17 cellular contexts compared by ENCODE assay signal in the genomic region with DNA sequence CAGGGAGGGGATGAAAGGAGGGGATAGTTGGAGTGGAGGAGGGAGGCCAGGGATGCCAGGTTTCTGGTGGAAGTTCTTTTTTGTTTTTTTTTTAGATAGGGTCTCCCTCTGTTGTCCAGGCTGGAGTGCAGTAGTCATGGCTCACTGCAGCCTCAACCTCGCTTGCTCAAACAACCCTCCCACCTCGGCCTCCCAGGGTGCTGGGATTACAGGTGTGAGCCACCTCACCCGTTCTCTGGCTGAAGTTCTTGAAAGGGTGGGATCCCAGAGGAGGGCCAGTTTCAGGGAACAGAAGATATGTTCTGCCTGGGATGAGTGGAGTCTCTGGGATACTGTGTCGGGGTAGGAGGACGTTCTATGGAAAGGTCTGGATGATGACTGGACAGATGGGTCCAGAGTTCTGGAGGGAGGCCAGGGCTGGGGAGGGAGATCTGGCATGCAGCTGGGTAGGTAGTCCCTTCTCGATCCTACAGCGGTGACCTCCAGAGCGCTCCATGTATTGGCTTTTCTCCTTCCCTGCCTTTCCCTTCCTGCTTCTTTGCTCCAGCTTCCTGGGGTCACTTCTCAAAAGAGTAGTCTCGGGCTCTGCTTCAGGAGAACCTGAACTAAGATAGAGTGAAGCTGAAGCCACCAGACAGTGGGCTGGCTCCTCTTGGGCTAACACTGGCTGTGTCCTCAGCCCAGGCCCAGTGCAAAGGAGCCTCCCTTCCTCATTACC. TPM values are rescaled to one million over a fixed set of nuclear protein-coding genes. Genes with fewer than 3 reads are reported as not detected.
DNase-seq lines count a peak whose midpoint lies in the region; ATAC-seq, FAIRE-seq and TF ChIP-seq lines count a peak whose summit lies in the region.
"Had no signal": no experiment of that assay in that cellular context is flagged by ENCODE, and none has a peak within 500 bp of the region (broad histone marks: within the 10 kb centered on the region; RNA-seq: fewer than 3 reads in every experiment).

No MANE protein-coding gene starts in this region.

- H4K5ac ChIP-seq in H9 (ENCODE audit: insufficient read length, low read depth, low read length) = no peak overlapping the region
- no peak overlapping the region for H4K5ac ChIP-seq in mesendoderm (ENCODE audit: low read length)

- TF ChIP-seq POLR2A in sigmoid colon (IDR thresholded peaks at IDR 0.05) (no peak), H54 (IDR thresholded peaks at IDR 0.05; ENCODE audit: low read depth, low read length) (no peak)

- no peak for ATAC-seq in activated T-helper 17 cell treated with anti-CD3 and anti-CD28 coated beads, Interleukin-2, amount 50 U/mL, for 72 hours (replicated peaks)

- peak overlapping the region; percentile 80 for H4K8ac ChIP-seq in H9 (replicated peaks; ENCODE audit: insufficient read length, low read depth, low read length)
- H4K8ac ChIP-seq in mesendoderm (ENCODE audit: low read depth, low read length) = no peak overlapping the region

- no peak overlapping the region for H2AK5ac ChIP-seq in H9 (ENCODE audit: insufficient read length, low read length)
- H2AK5ac ChIP-seq in mesendoderm (ENCODE audit: low read length) = peak overlapping the region; percentile 88

- no peak overlapping the region for H3K18ac ChIP-seq in H9 (ENCODE audit: insufficient read length, low read depth, low read length)
- H3K18ac ChIP-seq in mesendoderm (ENCODE audit: low read length) = no peak overlapping the region

- H3K36me3 ChIP-seq in mesendoderm (ENCODE audit: control insufficient read depth, insufficient read depth, low read length) (no peaks in the 10 kb centered on the region), sigmoid colon (no peaks in the 10 kb centered on the region)
- H3K36me3 ChIP-seq: BLaER1 treated with 17β-estradiol and CSF1 and Interleukin-3, amounts not matched to agents 10 nM and 100 nM; SJSA1 had no signal

- WGBS in H9 (ENCODE audit: extremely low coverage, insufficient read length, low lambda C conversion rate) = no CpG with 5 or more reads among the region's 9 CpGs
- WGBS in mesendoderm (ENCODE audit: extremely low coverage, insufficient coverage, low lambda C conversion rate) = no CpG with 5 or more reads among the region's 9 CpGs
- 92 to 94% methylated on average over 9 of the region's 9 CpGs for WGBS in sigmoid colon, 2 donors

- H3K27me3 Mint-ChIP-seq in H9 (ENCODE audit: low read depth) = no peaks in the 10 kb centered on the region
- H3K27me3 Mint-ChIP-seq in activated T-helper 17 cell treated with anti-CD3 and anti-CD28 coated beads, Interleukin-2, amount 50 U/mL, for 72 hours = no peaks in the 10 kb centered on the region

- H3K79me1 ChIP-seq in H9 (ENCODE audit: insufficient read depth, low read depth, low read length, poor library complexity, severe bottlenecking) = no peaks in the 10 kb centered on the region
- H3K79me1 ChIP-seq in mesendoderm (ENCODE audit: low read length) = no peaks in the 10 kb centered on the region

- no peak overlapping the region for H2BK20ac ChIP-seq in H9 (ENCODE audit: low read depth, low read length, poor library complexity, severe bottlenecking)

- H3K9me3 ChIP-seq in H9 (ENCODE audit: control insufficient read depth, low read depth, low read length) (no peaks in the 10 kb centered on the region), sigmoid colon (no peaks in the 10 kb centered on the region)
- H3K9me3 ChIP-seq: BLaER1 treated with 17β-estradiol and CSF1 and Interleukin-3, amounts not matched to agents 10 nM and 100 nM; SJSA1 had no signal

- DNase-seq in H9 = no peak
- no peak for DNase-seq in mesendoderm
- no peak for DNase-seq in sigmoid colon
- no peak for DNase-seq in ACHN
- no peak for DNase-seq in CD1c-positive myeloid dendritic cell (ENCODE audit: extremely low spot score)
- no peak for DNase-seq in MV-4-11 (lab: John Stamatoyannopoulos, UW)
- no peak for DNase-seq in H54 (ENCODE audit: insufficient read length, low spot score)
- DNase-seq: DMS53, GM23248, NCI-H146, NCI-H345, NCI-H526 treated with DMSO at 0.1 percent for 48 hours, OCI-M1, RPMI8226 had no signal

- in situ Hi-C loops in ACHN (cut with HindIII; ENCODE audit: low pct_ligation_motif_present, low pct_unique_long_range_greater_than_20kb, low sequenced_read_pairs) = no loop called here

- H3K4me2 ChIP-seq in H9 (ENCODE audit: insufficient read depth, insufficient read length, low read length) (no peak overlapping the region), mesendoderm (ENCODE audit: low read length) (no peak overlapping the region)

- H3K27ac ChIP-seq in H9 (ENCODE audit: insufficient read length, low read depth, low read length) (no peak overlapping the region), mesendoderm (ENCODE audit: low read depth, low read length) (no peak overlapping the region), sigmoid colon (peak overlapping the region in 3 of 4 donors; percentile 84 to 87 (median 87))
- H3K27ac ChIP-seq: GM23248, SJSA1 had no signal

- no peaks in the 10 kb centered on the region; the same call in none of the 2 replicates for H3K27me3 ChIP-seq in H9 (ENCODE audit: insufficient read depth, low read length)
- no peaks in the 10 kb centered on the region for H3K27me3 ChIP-seq in mesendoderm (ENCODE audit: insufficient read depth, low read length, poor library complexity)
- no peaks in the 10 kb centered on the region for H3K27me3 ChIP-seq in sigmoid colon
- H3K27me3 ChIP-seq: BLaER1 treated with 17β-estradiol and CSF1 and Interleukin-3, amounts not matched to agents 10 nM and 100 nM; SJSA1 had no signal

- H3K23me2 ChIP-seq in H9 (ENCODE audit: insufficient read length, low read depth, low read length, poor library complexity, severe bottlenecking) = no peaks in the 10 kb centered on the region

- H2AFZ ChIP-seq in H9 (ENCODE audit: low read length) = no peak overlapping the region
- H2AFZ ChIP-seq: GM23248 had no signal

- H3K79me2 ChIP-seq in H9 (ENCODE audit: insufficient read depth, low read length) = no peaks in the 10 kb centered on the region
- no peaks in the 10 kb centered on the region for H3K79me2 ChIP-seq in mesendoderm (ENCODE audit: control insufficient read depth, insufficient read depth, low read length)

- H3K14ac ChIP-seq in H9 (ENCODE audit: insufficient read depth, low read length) = no peak overlapping the region; the same call in 1 of the 2 replicates

- FAIRE-seq in H54 (lab: Jason Lieb, UNC) = no peak

- H4K20me1 ChIP-seq in H9 (ENCODE audit: control insufficient read depth, insufficient read depth, insufficient read length) = no peaks in the 10 kb centered on the region

- no peak overlapping the region for H3K27ac Mint-ChIP-seq in H9
- H3K27ac Mint-ChIP-seq in activated T-helper 17 cell treated with anti-CD3 and anti-CD28 coated beads, Interleukin-2, amount 50 U/mL, for 72 hours = peak overlapping the region; percentile 15

- H3K4me3 Mint-ChIP-seq in H9 = no peak overlapping the region
- H3K4me3 Mint-ChIP-seq in activated T-helper 17 cell treated with anti-CD3 and anti-CD28 coated beads, Interleukin-2, amount 50 U/mL, for 72 hours = no peak overlapping the region

- H3K4ac ChIP-seq in H9 (ENCODE audit: low read depth, low read length) (no peak overlapping the region), mesendoderm (ENCODE audit: low read depth, low read length) (no peak overlapping the region)

- no peak overlapping the region for H3K4me3 ChIP-seq in mesendoderm (ENCODE audit: low read length)
- no peak overlapping the region for H3K4me3 ChIP-seq in sigmoid colon
- H3K4me3 ChIP-seq: BLaER1 treated with 17β-estradiol and CSF1 and Interleukin-3, amounts not matched to agents 10 nM and 100 nM; GM23248; SJSA1 had no signal

- intact Hi-C loops in sigmoid colon (cut with DNase I) = loop anchor here (2.0 kb wide), 1 partner anchor 36 kb away; no protein-coding TSS in a partner anchor

- H2BK15ac ChIP-seq in H9 (ENCODE audit: low read depth, low read length) (no peak overlapping the region), mesendoderm (replicated peaks; ENCODE audit: low read depth) (no peak overlapping the region)

- H3K9ac ChIP-seq in H9 (ENCODE audit: extremely low read depth, insufficient read length, low read length) (no peak overlapping the region), mesendoderm (ENCODE audit: low read length) (no peak overlapping the region)
- H3K9ac ChIP-seq: GM23248 had no signal

- no peaks in the 10 kb centered on the region; a peak in 1 of 7 replicates for H3K36me3 Mint-ChIP-seq in H9 (ENCODE audit: insufficient read depth in 1 of 3, low read depth in 3 of 3)
- H3K36me3 Mint-ChIP-seq in activated T-helper 17 cell treated with anti-CD3 and anti-CD28 coated beads, Interleukin-2, amount 50 U/mL, for 72 hours (ENCODE audit: low read depth) = no peaks in the 10 kb centered on the region

- peaks cover 17 to 26% of the 10 kb centered on the region in 2 experiments for H3K4me1 Mint-ChIP-seq in H9
- H3K4me1 Mint-ChIP-seq in activated T-helper 17 cell treated with anti-CD3 and anti-CD28 coated beads, Interleukin-2, amount 50 U/mL, for 72 hours = peaks cover 7% of the 10 kb centered on the region

- H2BK12ac ChIP-seq in H9 (ENCODE audit: insufficient read length, low read depth, low read length) = no peak overlapping the region

- H2BK5ac ChIP-seq in H9 (ENCODE audit: insufficient read length, low read length) (no peak overlapping the region), mesendoderm (ENCODE audit: low read length) (no peak overlapping the region)

- no peak overlapping the region for H4K91ac ChIP-seq in H9 (ENCODE audit: insufficient read length, low read depth, low read length)

- H3K4me1 ChIP-seq in H9 (ENCODE audit: insufficient read depth, low read length) (no peaks in the 10 kb centered on the region), mesendoderm (ENCODE audit: control insufficient read depth, low read depth, low read length) (peaks cover 1% of the 10 kb centered on the region), sigmoid colon (peaks cover 0 to 73% (median 58%) of the 10 kb centered on the region in 4 donors)

- H3T11ph ChIP-seq in H9 (ENCODE audit: low read length) = no peak overlapping the region

- no peak overlapping the region for H2BK120ac ChIP-seq in H9 (ENCODE audit: low read depth, low read length, poor library complexity, severe bottlenecking)
- H2BK120ac ChIP-seq in mesendoderm (ENCODE audit: low read depth, low read length) = no peak overlapping the region

- TF ChIP-seq CTCF in H9 (conservative IDR thresholded peaks at IDR 0.05) (no peak), sigmoid colon (IDR thresholded peaks at IDR 0.05) (no peak)

- TF ChIP-seq EP300 in sigmoid colon (IDR thresholded peaks at IDR 0.05) = no peak

- H3K23ac ChIP-seq in H9 (ENCODE audit: insufficient read length, low read depth, low read length) (no peak overlapping the region), mesendoderm (ENCODE audit: low read length) (no peak overlapping the region)

- no peaks in the 10 kb centered on the region for H3K9me3 Mint-ChIP-seq in H9
- H3K9me3 Mint-ChIP-seq in activated T-helper 17 cell treated with anti-CD3 and anti-CD28 coated beads, Interleukin-2, amount 50 U/mL, for 72 hours = no peaks in the 10 kb centered on the region

- H3K56ac ChIP-seq in H9 (ENCODE audit: insufficient read length, low read depth, low read length) = no peak overlapping the region
- H3K56ac ChIP-seq in mesendoderm (ENCODE audit: low read length) = no peak overlapping the region

RNA-seq across cellular contexts. Expression of gene SRC, which starts 12.7 kb away (rescaled TPM):
- total RNA-seq in H9 (2021) (37.5 and 44.5 TPM in 2 replicates), sigmoid colon (10 to 100 TPM; 28.1 to 52.3 (median 40.0) TPM)
- 1 to 10 TPM; 5.1 to 6.4 TPM for total RNA-seq in activated T-helper 17 cell treated with anti-CD3 and anti-CD28 coated beads, Interleukin-2, amount 50 U/mL, for 72 hours
- 18.4 TPM for polyA plus RNA-seq in mesendoderm (2013, experiment 1 of 2)
- polyA plus RNA-seq in mesendoderm (2013, experiment 2 of 2) = 19.3 TPM
- polyA plus RNA-seq in sigmoid colon = 10 to 100 TPM; 64.3 to 91.8 (median 79.1) TPM

RNA-seq across cellular contexts. Expression of gene MANBAL, which starts 43.8 kb away (rescaled TPM):
- 40.3 and 40.7 TPM in 2 replicates for total RNA-seq in H9 (2021)
- 10 to 100 TPM; 10.5 to 14.0 TPM for total RNA-seq in activated T-helper 17 cell treated with anti-CD3 and anti-CD28 coated beads, Interleukin-2, amount 50 U/mL, for 72 hours
- polyA plus RNA-seq in mesendoderm (2013, experiment 1 of 2) = 53.9 TPM
- 53.4 TPM for polyA plus RNA-seq in mesendoderm (2013, experiment 2 of 2)
- total RNA-seq in sigmoid colon = 10 to 100 TPM; 30.4 to 68.5 (median 58.2) TPM
- polyA plus RNA-seq in sigmoid colon = 10 to 100 TPM; 34.2 to 57.1 (median 42.0) TPM

Comparison
In these comparisons a context has a peak if more than half of its experiments do, and no peak if none do; other contexts are left out.
1. H3K27ac ChIP-seq: peak in sigmoid colon (3 of 4); none in H9 (single experiment) and mesendoderm (single experiment).